8 cellular contexts compared by ENCODE assay signal in the genomic region with DNA sequence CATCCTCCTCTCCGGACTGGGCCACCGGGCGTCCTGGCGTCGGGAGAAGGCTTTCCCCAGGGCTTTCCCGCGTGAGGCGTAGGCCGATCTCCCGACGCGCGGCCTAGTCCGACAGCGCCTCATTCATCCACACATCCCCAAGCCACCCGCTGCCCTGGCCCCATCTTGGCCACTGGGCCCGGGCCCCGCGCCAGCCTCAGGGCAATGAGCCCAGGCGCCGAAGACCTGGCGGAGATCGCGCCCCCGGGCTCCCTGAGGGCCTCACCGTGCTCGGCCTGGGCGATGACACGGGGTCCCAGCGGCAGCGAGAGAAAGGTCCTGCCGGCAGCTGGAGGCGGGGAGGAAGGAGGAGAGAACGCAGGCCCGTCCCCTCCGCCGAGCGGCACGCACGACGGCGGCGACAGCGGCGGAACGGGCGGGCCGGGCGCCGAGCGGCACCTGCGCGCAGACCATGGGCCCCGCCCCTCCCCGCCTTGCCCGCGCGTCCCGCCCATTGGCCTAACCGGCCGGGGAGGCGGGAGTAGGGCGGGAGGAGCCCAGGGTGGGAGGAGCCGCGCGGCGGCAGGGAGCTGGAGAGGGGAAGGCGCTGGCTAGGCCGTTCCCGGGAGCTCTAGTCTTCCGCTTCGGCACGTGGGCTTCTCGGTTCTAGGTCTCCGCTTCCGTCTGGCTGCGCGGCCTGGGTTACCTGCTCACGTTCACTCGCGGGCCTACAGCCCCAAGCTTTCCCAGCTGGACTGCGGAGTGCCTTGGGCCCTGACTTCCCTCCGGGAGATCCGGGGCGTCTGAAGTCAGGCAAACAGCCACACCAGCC. TPM values are rescaled to one million over a fixed set of nuclear protein-coding genes. Genes with fewer than 3 reads are reported as not detected.
A peak's percentile ranks its signal among the peaks of the same experiment; 100 is the strongest.
DNase-seq lines count a peak whose midpoint lies in the region; ATAC-seq and TF ChIP-seq lines count a peak whose summit lies in the region.

A gene (minus strand): TSS at position 346 of the 811 bp plus-strand sequence. CDS start 1,717 bp downstream, outside the sequence.

- no peaks in the 10 kb centered on the region for H4K20me1 ChIP-seq in KMS-11 (ENCODE audit: insufficient read depth)

- H3K4me1 ChIP-seq in KMS-11 (ENCODE audit: low read depth, poor library complexity, severe bottlenecking) (peaks cover 32% of the 10 kb centered on the region), Panc1 (ENCODE audit: control insufficient read depth, insufficient read depth, low read length) (peaks cover 5% of the 10 kb centered on the region), esophagus (ENCODE audit: control insufficient read depth in 2 of 2, insufficient read depth in 2 of 2, low read length in 1 of 2) (peaks cover 0 to 3% of the 10 kb centered on the region in 2 donors), mucosa of stomach (ENCODE audit: control insufficient read depth, insufficient read depth, low read length) (peaks cover 7% of the 10 kb centered on the region)

- peaks cover 27% of the 10 kb centered on the region for H3K4me1 Mint-ChIP-seq in activated T-cell treated with anti-CD3 and anti-CD28 coated beads, Interleukin-2, amount 50 U/mL, for 4 hours (ENCODE audit: low read depth)

- no peaks in the 10 kb centered on the region for H3K9me3 Mint-ChIP-seq in activated T-cell treated with anti-CD3 and anti-CD28 coated beads, Interleukin-2, amount 50 U/mL, for 4 hours

- H3K4me3 Mint-ChIP-seq in activated T-cell treated with anti-CD3 and anti-CD28 coated beads, Interleukin-2, amount 50 U/mL, for 4 hours: peak within 1 kb of the TSS; percentile 86

- peaks cover 18% of the 10 kb centered on the region for H3K36me3 Mint-ChIP-seq in activated T-cell treated with anti-CD3 and anti-CD28 coated beads, Interleukin-2, amount 50 U/mL, for 4 hours (ENCODE audit: insufficient read depth)

- intact Hi-C loops in Panc1 (cut with micrococcal nuclease; ENCODE audit: unreplicated experiment): no loop called here

- H3K9ac ChIP-seq in KMS-11: peak within 1 kb of the TSS; percentile 83
- H3K9ac ChIP-seq in mucosa of stomach (ENCODE audit: low read length): peak within 1 kb of the TSS; percentile 80

- H2AFZ ChIP-seq in KMS-11 (ENCODE audit: low read depth): peak within 1 kb of the TSS; percentile 100

- in situ Hi-C loops in Panc1 (cut with HindIII; ENCODE audit: low pct_unique_long_range_greater_than_20kb, low sequenced_read_pairs): no loop called here

- H3K27me3 ChIP-seq in KMS-11 (ENCODE audit: insufficient read depth, low read depth) (no peaks in the 10 kb centered on the region), Panc1 (ENCODE audit: control insufficient read depth, insufficient read depth, low read length) (no peaks in the 10 kb centered on the region), esophagus (ENCODE audit: control insufficient read depth in 1 of 2, insufficient read depth in 2 of 2, low read length in 2 of 2) (no peaks in the 10 kb centered on the region), mucosa of stomach (ENCODE audit: control insufficient read depth, insufficient read depth, low read length) (no peaks in the 10 kb centered on the region)

- no TSS peak for BruUV-seq in Panc1 (replicated peaks; lab: Mats Ljungman, UMichigan)

- peak within 1 kb of the TSS; percentile 93 for H3K4me2 ChIP-seq in KMS-11

- 0% methylated on average over 69 to 85 of the region's 85 CpGs for WGBS in esophagus, 2 donors

- H3K9me3 ChIP-seq in Panc1 (ENCODE audit: control insufficient read depth, insufficient read depth, low read depth, low read length) (no peaks in the 10 kb centered on the region), esophagus (ENCODE audit: control insufficient read depth in 2 of 2, insufficient read depth in 1 of 2, low read depth in 1 of 2, low read length in 1 of 2) (no peaks in the 10 kb centered on the region), mucosa of stomach (ENCODE audit: control insufficient read depth, low read length) (no peaks in the 10 kb centered on the region)

- CTCF ChIA-PET in Panc1 (lab: Charles Lee): interaction anchor here (0.6 to 1.0 kb wide), 2 partner anchors 93 to 290 kb away, joined by 3 to 4 read pairs; no protein-coding TSS in a partner anchor

- no peaks in the 10 kb centered on the region for H3K27me3 Mint-ChIP-seq in activated T-cell treated with anti-CD3 and anti-CD28 coated beads, Interleukin-2, amount 50 U/mL, for 4 hours (ENCODE audit: low read depth)

- peaks cover 47% of the 10 kb centered on the region for H3K79me2 ChIP-seq in KMS-11 (ENCODE audit: insufficient read depth, low read depth)

- H3K4me3 ChIP-seq in KMS-11 (IDR thresholded peaks at IDR 0.05; ENCODE audit: insufficient read depth, low read depth, low read length) (peak within 1 kb of the TSS; percentile 81), Panc1 (ENCODE audit: low read depth in 2 of 2, low read length in 2 of 2) (peak within 1 kb of the TSS; percentile 88 to 97), esophagus (ENCODE audit: low read depth in 1 of 2, low read length in 2 of 2) (peak within 1 kb of the TSS; percentile 83 to 97), mucosa of stomach (ENCODE audit: low read length) (peak within 1 kb of the TSS; percentile 69)

- H3K36me3 ChIP-seq in KMS-11 (ENCODE audit: insufficient read depth) (peaks cover 6% of the 10 kb centered on the region), Panc1 (ENCODE audit: control insufficient read depth, insufficient read depth, low read length) (peaks cover 20% of the 10 kb centered on the region), esophagus (ENCODE audit: control insufficient read depth in 2 of 2, insufficient read depth in 2 of 2, low read length in 1 of 2) (no peaks in the 10 kb centered on the region), mucosa of stomach (ENCODE audit: control insufficient read depth, insufficient read depth, low read length) (no peaks in the 10 kb centered on the region)

- peak within 1 kb of the TSS; percentile 60; the same call in 1 of the 2 replicates for H3K27ac ChIP-seq in KMS-11
- peak within 1 kb of the TSS; percentile 98 for H3K27ac ChIP-seq in Panc1 (ENCODE audit: low read length)
- peak within 1 kb of the TSS; percentile 86 to 89 for H3K27ac ChIP-seq in esophagus (ENCODE audit: low read depth in 2 of 2, low read length in 1 of 2)

- POLR2A ChIA-PET in Panc1 (lab: Charles Lee): interaction anchor here (0.5 to 1.0 kb wide), 2 partner anchors 39 to 66 kb away, joined by 3 to 4 read pairs; no protein-coding TSS in a partner anchor

- peak; percentile 94 for ATAC-seq in GM21786 (IDR thresholded peaks at IDR 0.05; ENCODE audit: unreplicated experiment)
- peak; percentile 98 for ATAC-seq in Panc1
- peak; percentile 98 for ATAC-seq in activated T-cell treated with anti-CD3 and anti-CD28 coated beads, Interleukin-2, amount 50 U/mL, for 4 hours

- TF ChIP-seq CTCF in KMS-11 (conservative IDR thresholded peaks at IDR 0.05; ENCODE audit: low read depth, low read length): no peak
- TF ChIP-seq CTCF in Panc1 (IDR thresholded peaks at IDR 0.05): no peak

- DNase-seq in DMS79 (lab: John Stamatoyannopoulos, UW) (peak; percentile 88), Panc1 (ENCODE audit: low read depth, low spot score) (peak; percentile 71)
- peak; percentile 97 for DNase-seq in activated T-cell treated with anti-CD3 and anti-CD28 coated beads, Interleukin-2, amount 50 U/mL, for 4 hours
- peak; percentile 98 for DNase-seq in stimulated activated CD8-positive, alpha-beta memory T cell treated with anti-CD3 and anti-CD28 coated beads, Interleukin-4, amount 100 ng/mL, for 48 hours

RNA-seq across cellular contexts. Expression of the gene that starts here (rescaled TPM):
- total RNA-seq in Panc1 (2021; ENCODE audit: unreplicated experiment): 126 TPM
- 78.3 TPM for polyA plus RNA-seq in Panc1 (2012; ENCODE audit: insufficient read length)
- total RNA-seq in activated T-cell treated with anti-CD3 and anti-CD28 coated beads, Interleukin-2, amount 50 U/mL, for 4 hours: 100 to 1,000 TPM; 125 to 142 (median 136) TPM
- 10 to 100 TPM; 40.2 to 77.1 TPM for polyA plus RNA-seq in esophagus

Comparison
In these comparisons a context has a peak if more than half of its experiments do, and no peak if none do; other contexts are left out.
1. Peak in every context shown above with its lines: DNase-seq, ATAC-seq, H3K4me3 ChIP-seq and H3K27ac ChIP-seq.